In genomic region chr11:12693485-12694181, GRCh38 we compare ENCODE assay signal across 8 cellular contexts. TPM values are rescaled to one million over a fixed set of nuclear protein-coding genes. Genes with fewer than 3 reads are reported as not detected.
DNase-seq lines count a peak whose midpoint lies in the region; ATAC-seq and TF ChIP-seq lines count a peak whose summit lies in the region.

No MANE protein-coding gene starts in this region.

- DNase-seq in DMS53 treated with DMSO at 0.1 percent for 48 hours (lab: John Stamatoyannopoulos, UW; ENCODE audit: unreplicated experiment) (peak; percentile 94), NCI-H1092 treated with DMSO at 0.1 percent for 48 hours (lab: John Stamatoyannopoulos, UW) (peak; percentile 76), glutamatergic neuron (no peak), pulmonary artery endothelial cell (ENCODE audit: low read depth, low spot score) (peak; percentile 98), OCI-M2 (lab: John Stamatoyannopoulos, UW; ENCODE audit: unreplicated experiment) (no peak)

- peak overlapping the region; percentile 11 for H3K27ac Mint-ChIP-seq in glutamatergic neuron (ENCODE audit: unreplicated experiment)

- TF ChIP-seq CTCF in WI38 (IDR thresholded peaks at IDR 0.05; ENCODE audit: low read depth, low read length) = no peak
- TF ChIP-seq CTCF in glutamatergic neuron (IDR thresholded peaks at IDR 0.05; ENCODE audit: partially characterized antibody, unreplicated experiment) = no peak

- H3K9me3 Mint-ChIP-seq in glutamatergic neuron (ENCODE audit: unreplicated experiment) = no peaks in the 10 kb centered on the region

- H3K4me3 Mint-ChIP-seq in glutamatergic neuron (ENCODE audit: unreplicated experiment) = no peak overlapping the region

- H3K27me3 Mint-ChIP-seq in glutamatergic neuron (ENCODE audit: unreplicated experiment) = peaks cover 7% of the 10 kb centered on the region

- peaks cover 56% of the 10 kb centered on the region for H3K4me1 Mint-ChIP-seq in glutamatergic neuron (ENCODE audit: low read depth, unreplicated experiment)

- ATAC-seq in GM21717 (IDR thresholded peaks at IDR 0.05; ENCODE audit: unreplicated experiment) (no peak), GM21423 (IDR thresholded peaks at IDR 0.05; ENCODE audit: unreplicated experiment) (no peak)

- H3K36me3 Mint-ChIP-seq in glutamatergic neuron (ENCODE audit: unreplicated experiment) = no peaks in the 10 kb centered on the region

- H3K4me3 ChIP-seq in WI38 (ENCODE audit: low read depth, low read length) = peak overlapping the region; percentile 46

RNA-seq across cellular contexts. Expression of gene TEAD1, which starts 19.4 kb away (rescaled TPM):
- 62.5 TPM for total RNA-seq in glutamatergic neuron (ENCODE audit: unreplicated experiment)
- 20.0 and 25.1 TPM in 2 replicates for total RNA-seq in pulmonary artery endothelial cell

Comparison
In these comparisons a context has a peak if more than half of its experiments do, and no peak if none do; other contexts are left out.
1. DNase-seq: peak in DMS53 treated with DMSO at 0.1 percent for 48 hours (single experiment), NCI-H1092 treated with DMSO at 0.1 percent for 48 hours (single experiment) and pulmonary artery endothelial cell (single experiment); none in glutamatergic neuron (single experiment) and OCI-M2 (single experiment).